1 cellular context compared by ENCODE assay signal in genomic region chr2:113709022-113709421, GRCh38.
TF ChIP-seq lines count a peak whose summit lies in the region.

No MANE protein-coding gene starts in this region.

TF ChIP-seq in IMR-90, 13 proteins besides CTCF, POLR2A, EP300 and RAD21:
- TF ChIP-seq RFX5 (IDR thresholded peaks at IDR 0.05; ENCODE audit: low read depth, low read length) = no peak
- TF ChIP-seq FOS (IDR thresholded peaks at IDR 0.05; ENCODE audit: low read depth, low read length) = no peak
- no peak for TF ChIP-seq SMC3 (IDR thresholded peaks at IDR 0.05; ENCODE audit: low read depth, low read length)
- TF ChIP-seq MXI1 (IDR thresholded peaks at IDR 0.05; ENCODE audit: borderline replicate concordance, low read depth, low read length) = no peak
- no peak for TF ChIP-seq ELK1 (IDR thresholded peaks at IDR 0.05; ENCODE audit: borderline replicate concordance, low read depth, low read length)
- TF ChIP-seq CHD1 (IDR thresholded peaks at IDR 0.05; ENCODE audit: low read depth, low read length) = no peak
- no peak for TF ChIP-seq USF2 (IDR thresholded peaks at IDR 0.05; ENCODE audit: low read depth, low read length)
